In genomic region chr3:85476891-85477495, GRCh38 we compare ENCODE assay signal across 26 cellular contexts.
DNase-seq lines count a peak whose midpoint lies in the region; ATAC-seq, FAIRE-seq and TF ChIP-seq lines count a peak whose summit lies in the region.
"Had no signal": no experiment of that assay in that cellular context is flagged by ENCODE, and none has a peak within 500 bp of the region (broad histone marks: within the 10 kb centered on the region; RNA-seq: fewer than 3 reads in every experiment).

No MANE protein-coding gene starts in this region.

- H3K27ac ChIP-seq in SK-N-MC (peak overlapping the region; percentile 72; the same call in 1 of the 2 replicates), fibroblast of lung (ENCODE audit: insufficient read depth, low read length) (no peak overlapping the region)
- H3K27ac ChIP-seq: BLaER1, neutrophil, prostate gland, RWPE1, tibial nerve had no signal

- no peak overlapping the region for H2AFZ ChIP-seq in fibroblast of lung (ENCODE audit: low read length)

- H3K9ac ChIP-seq in SK-N-MC (ENCODE audit: insufficient read length) (no peak overlapping the region), fibroblast of lung (ENCODE audit: insufficient read depth, low read length) (no peak overlapping the region)
- H3K9ac ChIP-seq: BLaER1 had no signal

- DNase-seq in LHCN-M2 (ENCODE audit: low read depth) (peak; percentile 30), SK-N-MC (ENCODE audit: low read depth, low spot score) (peak; percentile 87), fibroblast of lung (ENCODE audit: low read depth in 2 of 2) (peak; percentile 5 to 20), retina (peak; percentile 26), RCC 7860 (ENCODE audit: low spot score) (no peak)
- DNase-seq: activated CD4-positive, alpha-beta memory T cell treated with anti-CD3 and anti-CD28 coated beads for 36 hours; activated naive CD4-positive, alpha-beta T cell; activated naive CD8-positive, alpha-beta T cell treated with anti-CD3 and anti-CD28 coated beads, Interleukin-2, amount 50 U/mL, for 24 hours; cerebellar nuclear complex; left ventricle myocardium superior; MV-4-11; NCI-H1436; NCI-H2107; NCI-H774; T-helper 17 cell had no signal

- no peak for ATAC-seq in HG02642 (IDR thresholded peaks at IDR 0.05; ENCODE audit: poor library complexity, unreplicated experiment)
- ATAC-seq in GM21619 (IDR thresholded peaks at IDR 0.05; ENCODE audit: unreplicated experiment): no peak
- ATAC-seq: activated CD4-positive, CD25-positive, alpha-beta regulatory T cell treated with anti-CD3 and anti-CD28 coated beads, Interleukin-2, amount 50 U/mL, for 24 hours; activated naive CD8-positive, alpha-beta T cell treated with anti-CD3 and anti-CD28 coated beads, Interleukin-2, amount 50 U/mL, for 24 hours; left ventricle myocardium superior; SK-N-SH treated with all-trans-retinoic acid at 6 μM for 48 hours; stimulated activated effector memory CD8-positive, alpha-beta T cell treated with anti-CD3 and anti-CD28 coated beads, Interleukin-12 subunit alpha, Interleukin-12 subunit beta, amount 100 ng/mL, for 72 hours; T-helper 17 cell had no signal

- no peak for FAIRE-seq in RCC 7860 (lab: Jason Lieb, UNC)
- FAIRE-seq: islet of Langerhans had no signal

- no peaks in the 10 kb centered on the region for H4K20me1 ChIP-seq in fibroblast of lung (ENCODE audit: control insufficient read depth, extremely low read depth, insufficient read depth, low read length)
- H4K20me1 ChIP-seq: BLaER1 had no signal

- no peaks in the 10 kb centered on the region for H3K27me3 ChIP-seq in fibroblast of lung (ENCODE audit: control insufficient read depth, insufficient read depth, low read length)
- H3K27me3 ChIP-seq: BLaER1, neutrophil, tibial nerve had no signal

- H3K36me3 ChIP-seq in SK-N-MC (ENCODE audit: insufficient read depth, low read length): no peaks in the 10 kb centered on the region
- H3K36me3 ChIP-seq in fibroblast of lung (ENCODE audit: control insufficient read depth, insufficient read depth, low read length): no peaks in the 10 kb centered on the region
- H3K36me3 ChIP-seq: BLaER1, neutrophil, prostate gland, tibial nerve had no signal

- H3K9me3 ChIP-seq in SK-N-MC (ENCODE audit: low read depth, low read length): no peaks in the 10 kb centered on the region
- no peaks in the 10 kb centered on the region for H3K9me3 ChIP-seq in fibroblast of lung (ENCODE audit: control insufficient read depth, insufficient read depth, low read depth, low read length)
- H3K9me3 ChIP-seq: BLaER1, neutrophil, prostate gland, tibial nerve had no signal

- H3K79me2 ChIP-seq in fibroblast of lung (ENCODE audit: control insufficient read depth, insufficient read depth, low read length): no peaks in the 10 kb centered on the region

- H3K4me1 ChIP-seq in fibroblast of lung (ENCODE audit: control insufficient read depth, extremely low read depth, insufficient read depth, low read length): no peaks in the 10 kb centered on the region
- H3K4me1 ChIP-seq: BLaER1, prostate gland had no signal

- no peak overlapping the region for H3K4me2 ChIP-seq in fibroblast of lung (ENCODE audit: extremely low read depth, insufficient read depth, low read length)
- H3K4me2 ChIP-seq: BLaER1 had no signal

- no peak for TF ChIP-seq CTCF in fibroblast of lung (conservative IDR thresholded peaks at IDR 0.05 in 1 of 2, IDR thresholded peaks at IDR 0.05 in 1 of 2; ENCODE audit: low read depth in 1 of 2, low read length in 2 of 2)

- H3K4me3 ChIP-seq in SK-N-MC (peak overlapping the region; percentile 56), fibroblast of lung (replicated peaks in 1 of 4; ENCODE audit: control extremely low read depth in 1 of 4, insufficient read depth in 1 of 4, low read depth in 3 of 4, low read length in 4 of 4) (no peak overlapping the region)
- H3K4me3 ChIP-seq: BLaER1, prostate gland, tibial nerve had no signal
